16 cellular contexts compared by ENCODE assay signal in the genomic region with DNA sequence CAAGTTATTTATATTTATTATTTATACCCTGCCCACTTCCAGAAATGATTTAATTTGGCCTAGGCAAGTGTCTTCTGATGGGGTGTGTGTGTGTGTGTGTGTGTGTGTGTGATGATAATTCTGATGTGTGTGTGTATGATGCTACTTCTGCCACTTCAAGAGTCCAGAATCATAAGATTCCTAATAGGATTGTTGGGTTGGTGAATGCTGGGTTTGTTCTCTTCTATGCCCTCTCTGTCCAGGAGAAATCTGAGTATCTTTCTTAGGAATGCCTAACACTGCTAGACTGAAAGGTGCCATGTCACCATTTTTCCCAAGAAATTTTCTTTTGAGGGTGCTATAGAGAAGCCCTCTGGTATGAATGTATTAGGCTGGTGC.
DNase-seq lines count a peak whose midpoint lies in the region; ATAC-seq, FAIRE-seq and TF ChIP-seq lines count a peak whose summit lies in the region.
"Had no signal": no experiment of that assay in that cellular context is flagged by ENCODE, and none has a peak within 500 bp of the region (broad histone marks: within the 10 kb centered on the region; RNA-seq: fewer than 3 reads in every experiment).

No MANE protein-coding gene starts in this region.

- H4K20me1 ChIP-seq in BLaER1, result peaks cover 85% of the 10 kb centered on the region
- peaks cover 53% of the 10 kb centered on the region for H4K20me1 ChIP-seq in astrocyte (ENCODE audit: insufficient read depth, low read length)

- H3K4me3 Mint-ChIP-seq in astrocyte (ENCODE audit: unreplicated experiment), result no peak overlapping the region
- peak overlapping the region in 9 of 10 donors; percentile 15 to 82 (median 61) for H3K4me3 Mint-ChIP-seq in naive thymus-derived CD8-positive, alpha-beta T cell
- H3K4me3 Mint-ChIP-seq: CD14-positive monocyte had no signal

- H3K27me3 Mint-ChIP-seq in astrocyte (ENCODE audit: low read depth, unreplicated experiment), result no peaks in the 10 kb centered on the region
- H3K27me3 Mint-ChIP-seq in naive thymus-derived CD8-positive, alpha-beta T cell, result no peaks in the 10 kb centered on the region

- H3K9ac ChIP-seq in BLaER1 (peak overlapping the region; percentile 69), astrocyte (ENCODE audit: low read length) (no peak overlapping the region)

- H3K27me3 ChIP-seq in BLaER1 (no peaks in the 10 kb centered on the region), astrocyte (ENCODE audit: insufficient read depth, low read length) (no peaks in the 10 kb centered on the region)
- H3K27me3 ChIP-seq: cardiac muscle cell had no signal

- H3K9me3 Mint-ChIP-seq in astrocyte (ENCODE audit: unreplicated experiment), result no peaks in the 10 kb centered on the region
- H3K9me3 Mint-ChIP-seq in naive thymus-derived CD8-positive, alpha-beta T cell, result no peaks in the 10 kb centered on the region
- H3K9me3 Mint-ChIP-seq: CD14-positive monocyte had no signal

- H3K4me2 ChIP-seq in BLaER1 (peak overlapping the region; percentile 98), astrocyte (ENCODE audit: low read length) (peak overlapping the region; percentile 37)

- H3K36me3 ChIP-seq in BLaER1, result peaks cover 45% of the 10 kb centered on the region
- peaks cover 9% of the 10 kb centered on the region for H3K36me3 ChIP-seq in astrocyte (ENCODE audit: insufficient read depth, low read length)
- H3K36me3 ChIP-seq: cardiac muscle cell had no signal

- H3K4me1 Mint-ChIP-seq in astrocyte (ENCODE audit: low read depth, unreplicated experiment), result peaks cover 60% of the 10 kb centered on the region
- peaks cover 50 to 96% (median 95%) of the 10 kb centered on the region in 4 donors for H3K4me1 Mint-ChIP-seq in naive thymus-derived CD8-positive, alpha-beta T cell

- no peak overlapping the region for H2AFZ ChIP-seq in astrocyte (ENCODE audit: low read depth, low read length)

- peak overlapping the region; percentile 19 for H3K27ac Mint-ChIP-seq in astrocyte (ENCODE audit: unreplicated experiment)
- H3K27ac Mint-ChIP-seq in naive thymus-derived CD8-positive, alpha-beta T cell, result peak overlapping the region; percentile 96 to 99 (median 98)

- FAIRE-seq in astrocyte (lab: Jason Lieb, UNC), result no peak

- peaks cover 99% of the 10 kb centered on the region for H3K79me2 ChIP-seq in astrocyte (ENCODE audit: insufficient read depth, low read length)

- peaks cover 19% of the 10 kb centered on the region for H3K36me3 Mint-ChIP-seq in astrocyte (ENCODE audit: low read depth, unreplicated experiment)
- H3K36me3 Mint-ChIP-seq in naive thymus-derived CD8-positive, alpha-beta T cell, result peaks cover 0 to 6% (median 6%) of the 10 kb centered on the region in 3 donors

- ATAC-seq in naive thymus-derived CD8-positive, alpha-beta T cell, result no peak
- no peak for ATAC-seq in HG02678 (IDR thresholded peaks at IDR 0.05; ENCODE audit: unreplicated experiment)

- no peak for DNase-seq in GM12865 (ENCODE audit: low read depth)
- no peak for DNase-seq in astrocyte (ENCODE audit: low read depth)
- DNase-seq in naive thymus-derived CD8-positive, alpha-beta T cell, result no peak
- DNase-seq in GDM1 (lab: John Stamatoyannopoulos, UW), result no peak
- no peak for DNase-seq in 8988T
- DNase-seq in NCI-H1092 (lab: John Stamatoyannopoulos, UW), result no peak
- DNase-seq: activated T-cell treated with anti-CD3 and anti-CD28 coated beads, Interleukin-2, amount 50 U/mL, for 48 hours; NCI-H1092 treated with DMSO at 0.1 percent for 48 hours; NCI-H774; psoas muscle; SIG-M5; stimulated activated naive CD4-positive, alpha-beta T cell treated with Interleukin-2 at 50 U/mL for 16 hours had no signal

- H3K9me3 ChIP-seq in BLaER1 (no peaks in the 10 kb centered on the region), astrocyte (ENCODE audit: insufficient read depth, low read depth, low read length) (no peaks in the 10 kb centered on the region)
- H3K9me3 ChIP-seq: psoas muscle had no signal

- H3K4me1 ChIP-seq in BLaER1 (peaks cover 100% of the 10 kb centered on the region), astrocyte (ENCODE audit: insufficient read depth, low read length) (peaks cover 46% of the 10 kb centered on the region)

- H3K27ac ChIP-seq in BLaER1 (peak overlapping the region; percentile 93), astrocyte (ENCODE audit: low read depth, low read length) (no peak overlapping the region)

- H3K4me3 ChIP-seq in BLaER1 (peak overlapping the region; percentile 55), GM12865 (ENCODE audit: low read depth, low read length) (peak overlapping the region; percentile 49), astrocyte (ENCODE audit: insufficient read depth, low read depth, low read length) (no peak overlapping the region)
- H3K4me3 ChIP-seq: cardiac muscle cell, psoas muscle had no signal

- TF ChIP-seq CTCF in GM12865 (IDR thresholded peaks at IDR 0.05; ENCODE audit: insufficient read depth, low read depth, low read length, missing control alignments) (no peak), astrocyte (IDR thresholded peaks at IDR 0.05; ENCODE audit: insufficient read depth, low read depth, low read length) (no peak)

- POLR2A ChIA-PET in naive thymus-derived CD8-positive, alpha-beta T cell (lab: Charles Lee), result interaction anchor here (0.9 to 18.3 kb wide), 3 partner anchors 18 to 64 kb away, joined by 3 to 331 read pairs (median 3); no protein-coding TSS in a partner anchor
